8 cellular contexts compared by ENCODE assay signal in the genomic region with DNA sequence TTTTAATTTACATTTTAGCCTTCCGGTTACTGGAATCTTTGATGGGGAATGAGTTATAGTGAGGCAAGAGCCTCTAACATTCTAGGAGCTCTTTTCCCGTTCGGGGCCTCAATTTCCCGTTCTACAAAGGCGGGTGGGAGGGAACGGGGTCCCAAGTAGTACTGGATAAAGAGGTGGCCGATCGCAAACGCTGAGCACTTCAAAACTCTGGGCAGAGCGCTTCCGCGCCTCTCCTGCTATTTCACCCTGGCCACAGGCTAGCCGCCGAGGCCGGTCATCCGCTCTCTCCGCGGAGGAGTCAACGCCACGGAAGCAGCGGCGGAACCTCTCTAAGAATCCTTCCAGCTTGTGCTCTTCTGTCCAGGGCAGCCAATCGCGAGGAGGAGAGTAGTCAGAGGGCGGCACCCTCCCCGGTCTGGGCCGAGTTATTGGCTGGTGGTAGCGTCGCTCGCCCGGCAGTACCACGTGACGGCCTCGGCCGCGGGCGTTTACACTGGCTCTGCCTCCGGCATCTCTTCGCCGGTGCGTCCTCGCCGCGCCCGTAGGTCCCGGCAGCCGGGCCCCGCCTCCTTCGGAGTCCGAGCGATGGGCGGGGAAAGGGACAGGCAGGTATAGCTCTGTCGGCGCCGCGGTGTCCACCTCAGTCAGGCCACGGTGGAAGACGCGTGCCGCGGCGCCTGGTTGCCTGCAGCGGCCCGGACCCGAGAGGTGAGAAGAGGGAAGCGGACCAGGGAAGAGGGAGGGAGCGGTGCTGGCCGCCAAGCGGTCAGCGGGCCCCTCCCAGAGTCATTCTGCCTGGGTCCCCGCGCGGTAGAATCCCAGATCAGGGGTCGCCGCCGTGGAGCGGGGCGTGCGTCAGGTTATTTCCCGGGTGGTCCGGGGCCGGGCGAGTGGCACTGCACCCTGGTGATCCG. TPM values are rescaled to one million over a fixed set of nuclear protein-coding genes. Genes with fewer than 3 reads are reported as not detected.
DNase-seq lines count a peak whose midpoint lies in the region; ATAC-seq, FAIRE-seq and TF ChIP-seq lines count a peak whose summit lies in the region.

A gene (plus strand): TSS at position 487 of the 914 bp plus-strand sequence. CDS start 16,895 bp downstream, outside the sequence.

- peaks cover 6% of the 10 kb centered on the region for H3K36me3 Mint-ChIP-seq in endodermal cell (ENCODE audit: low read depth)

- H3K9ac ChIP-seq in endodermal cell (ENCODE audit: extremely low read depth, low read length, poor library complexity, severe bottlenecking): peak within 1 kb of the TSS; percentile 61

- no peaks in the 10 kb centered on the region for H3K9me3 Mint-ChIP-seq in endodermal cell

- peak within 1 kb of the TSS; percentile 81 for H3K4me3 Mint-ChIP-seq in endodermal cell

- no peaks in the 10 kb centered on the region for H3K27me3 Mint-ChIP-seq in endodermal cell (ENCODE audit: insufficient read depth)

- H3K4me1 ChIP-seq in endodermal cell (ENCODE audit: control insufficient read depth, insufficient read depth, low read length): peaks cover 9% of the 10 kb centered on the region

- WGBS in endodermal cell (ENCODE audit: insufficient coverage in 1 of 2, insufficient read length in 1 of 2), 2 experiments: 0 to 2% methylated on average over 21 to 84 of the region's 84 CpGs

- peak; percentile 33 for TF ChIP-seq CTCF in endodermal cell (conservative IDR thresholded peaks at IDR 0.05)

- H3K9me3 ChIP-seq in endodermal cell (ENCODE audit: control insufficient read depth, low read length): no peaks in the 10 kb centered on the region

- H3K27me3 ChIP-seq in endodermal cell (ENCODE audit: control insufficient read depth, insufficient read depth, low read length, poor library complexity, severe bottlenecking): no peaks in the 10 kb centered on the region

- peak within 1 kb of the TSS; percentile 61 for H3K27ac ChIP-seq in endodermal cell (ENCODE audit: low read depth, low read length)

- DNase-seq in COR-L47 (lab: John Stamatoyannopoulos, UW) (peak; percentile 96), HTR-8/SVneo (ENCODE audit: insufficient read length, low spot score) (peak; percentile 97), NOMO-1 treated with dmso at 0.1 percent for 144 hours (lab: John Stamatoyannopoulos, UW; ENCODE audit: unreplicated experiment) (peak; percentile 99), endodermal cell (peak; percentile 99), mesenteric fat pad (ENCODE audit: low spot score) (peak; percentile 99)
- DNase-seq in activated CD8-positive, alpha-beta memory T cell treated with anti-CD3 and anti-CD28 coated beads, Interleukin-2, amount 50 U/mL, for 1 hour (ENCODE audit: extremely low read depth): peak; percentile 79
- DNase-seq in stimulated activated CD8-positive, alpha-beta memory T cell treated with anti-CD3 and anti-CD28 coated beads, Interleukin-15, amount 100 ng/mL, for 24 hours (ENCODE audit: low read depth): peak; percentile 76

- peak; percentile 95 for FAIRE-seq in HTR-8/SVneo (lab: Jason Lieb, UNC)

- no peaks in the 10 kb centered on the region for H3K36me3 ChIP-seq in endodermal cell (ENCODE audit: control insufficient read depth, insufficient read depth, low read length)

- peak; percentile 98 for ATAC-seq in GM21367 (IDR thresholded peaks at IDR 0.05; ENCODE audit: unreplicated experiment)

- peak within 1 kb of the TSS; percentile 98 for H3K27ac Mint-ChIP-seq in endodermal cell

- peaks cover 17% of the 10 kb centered on the region for H3K4me1 Mint-ChIP-seq in endodermal cell

- H3K4me3 ChIP-seq in endodermal cell (ENCODE audit: low read length): peak within 1 kb of the TSS; percentile 88

RNA-seq across cellular contexts. Expression of the gene that starts here (rescaled TPM):
- 10 to 100 TPM; 22.3 to 23.9 TPM for total RNA-seq in endodermal cell
- 10.8 TPM for polyA plus RNA-seq in endodermal cell (2013, experiment 1 of 2)
- polyA plus RNA-seq in endodermal cell (2013, experiment 2 of 2): 11.3 TPM
- total RNA-seq in mesenteric fat pad: 13.1 TPM

Comparison
In these comparisons a context has a peak if more than half of its experiments do, and no peak if none do; other contexts are left out.
1. Peak in every context shown above with its lines: DNase-seq, ATAC-seq, H3K4me3 ChIP-seq and H3K27ac ChIP-seq.